23 cellular contexts compared by ENCODE assay signal in the genomic region with DNA sequence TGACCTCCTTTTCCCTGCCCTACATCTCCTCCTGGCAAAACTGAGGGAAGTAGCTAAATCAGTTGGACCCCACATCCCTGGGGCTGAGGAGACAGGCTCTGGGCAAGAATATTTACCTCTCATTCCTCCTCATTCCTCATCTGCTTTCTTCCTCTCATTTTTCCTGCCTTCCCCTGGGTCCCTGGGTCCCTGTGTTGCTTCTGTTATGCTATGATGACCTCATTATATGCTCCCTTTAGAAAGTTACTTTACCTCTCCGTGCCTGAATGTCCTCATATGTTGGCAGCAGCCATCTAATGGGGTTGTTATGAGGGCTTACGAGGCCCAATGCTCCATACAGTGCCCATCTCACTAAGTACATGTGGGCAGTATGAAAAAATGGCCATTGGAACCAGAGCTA. TPM values are rescaled to one million over a fixed set of nuclear protein-coding genes. Genes with fewer than 3 reads are reported as not detected.
DNase-seq lines count a peak whose midpoint lies in the region; ATAC-seq and TF ChIP-seq lines count a peak whose summit lies in the region.
"Had no signal": no experiment of that assay in that cellular context is flagged by ENCODE, and none has a peak within 500 bp of the region (broad histone marks: within the 10 kb centered on the region; RNA-seq: fewer than 3 reads in every experiment).

No MANE protein-coding gene starts in this region.

- no peak overlapping the region for H3K23ac ChIP-seq in neuronal stem cell (ENCODE audit: low read depth, low read length, poor library complexity)

- no peaks in the 10 kb centered on the region for H3K9me3 ChIP-seq in Karpas-422 (ENCODE audit: low read length)
- no peaks in the 10 kb centered on the region for H3K9me3 ChIP-seq in neuronal stem cell (replicated peaks in 1 of 2; ENCODE audit: control insufficient read depth in 2 of 2, insufficient read depth in 1 of 2, low read depth in 1 of 2, low read length in 2 of 2)
- no peaks in the 10 kb centered on the region for H3K9me3 ChIP-seq in adrenal gland (replicated peaks in 1 of 3)
- no peaks in the 10 kb centered on the region for H3K9me3 ChIP-seq in body of pancreas
- H3K9me3 ChIP-seq: gastrocnemius medialis, SJSA1, suprapubic skin had no signal

- H3K4me2 ChIP-seq in Karpas-422 (ENCODE audit: low read depth, low read length, poor library complexity, severe bottlenecking) (peak overlapping the region; percentile 50), neuronal stem cell (ENCODE audit: insufficient read depth, low read length, poor library complexity, severe bottlenecking) (no peak overlapping the region)

- no peak overlapping the region for H3K27ac Mint-ChIP-seq in activated T-cell treated with anti-CD3 and anti-CD28 coated beads, Interleukin-2, amount 50 U/mL, for 72 hours
- H3K27ac Mint-ChIP-seq in central memory CD8-positive, alpha-beta T cell (ENCODE audit: low read depth) = peak overlapping the region; percentile 27

- no peak overlapping the region for H2BK120ac ChIP-seq in neuronal stem cell (ENCODE audit: low read depth, low read length)

- TF ChIP-seq CTCF in adrenal gland (IDR thresholded peaks at IDR 0.05) (no peak), body of pancreas (IDR thresholded peaks at IDR 0.05) (no peak)

- H3K27ac ChIP-seq in Karpas-422 (ENCODE audit: low read length) = no peak overlapping the region
- H3K27ac ChIP-seq in neuronal stem cell (replicated peaks; ENCODE audit: low read length) = no peak overlapping the region
- no peak overlapping the region for H3K27ac ChIP-seq in adrenal gland
- no peak overlapping the region for H3K27ac ChIP-seq in body of pancreas
- H3K27ac ChIP-seq: gastrocnemius medialis, PC-9, suprapubic skin had no signal

- no peak overlapping the region for H4K91ac ChIP-seq in neuronal stem cell (ENCODE audit: low read depth, low read length, poor library complexity)

- no peak for DNase-seq in activated T-cell treated with anti-CD3 and anti-CD28 coated beads, Interleukin-2, amount 50 U/mL, for 72 hours
- no peak for DNase-seq in activated T-cell treated with anti-CD3 and anti-CD28 coated beads for 4 hours
- DNase-seq in Karpas-422 = no peak
- no peak for DNase-seq in central memory CD8-positive, alpha-beta T cell (ENCODE audit: low spot score in 2 of 2)
- DNase-seq in neuronal stem cell (ENCODE audit: low spot score) = no peak
- DNase-seq in T1000 (lab: John Stamatoyannopoulos, UW) = no peak
- DNase-seq in adrenal gland = no peak
- no peak for DNase-seq in body of pancreas
- DNase-seq: activated CD4-positive, alpha-beta T cell treated with anti-CD3 and anti-CD28 coated beads for 1 hour; activated T-cell treated with anti-CD3 and anti-CD28 coated beads, Interleukin-2, amount 50 U/mL, for 1 hour; caudate nucleus; DMS79; gastrocnemius medialis; H7; midbrain; NCI-H1436; occipital lobe; PC-9; stimulated activated CD4-positive, alpha-beta T cell treated with anti-CD3 and anti-CD28 coated beads, Interleukin-12 subunit alpha, Interleukin-12 subunit beta, amount 100 ng/mL, for 4 hours; stimulated activated CD8-positive, alpha-beta memory T cell treated with anti-CD3 and anti-CD28 coated beads, Interleukin-4, amount 100 ng/mL, for 48 hours; T-helper 9 cell had no signal

- H2BK5ac ChIP-seq in neuronal stem cell (ENCODE audit: low read length) = no peak overlapping the region

- H4K8ac ChIP-seq in neuronal stem cell (ENCODE audit: low read depth, low read length) = no peak overlapping the region

- no peak overlapping the region for H3K18ac ChIP-seq in neuronal stem cell (ENCODE audit: low read length)

- H3K36me3 ChIP-seq in Karpas-422 (ENCODE audit: insufficient read depth, low read length) (no peaks in the 10 kb centered on the region), neuronal stem cell (replicated peaks in 1 of 2; ENCODE audit: control insufficient read depth in 2 of 2, insufficient read depth in 2 of 2, low read length in 2 of 2) (no peaks in the 10 kb centered on the region), adrenal gland (replicated peaks in 1 of 2) (no peaks in the 10 kb centered on the region), body of pancreas (replicated peaks in 1 of 2; ENCODE audit: insufficient read depth in 1 of 2, low read depth in 2 of 2) (no peaks in the 10 kb centered on the region)
- H3K36me3 ChIP-seq: gastrocnemius medialis, SJSA1, suprapubic skin had no signal

- no peaks in the 10 kb centered on the region for H3K9me2 ChIP-seq in Karpas-422 (replicated peaks; ENCODE audit: insufficient read depth, low read length)

- H3K27me3 Mint-ChIP-seq in activated T-cell treated with anti-CD3 and anti-CD28 coated beads, Interleukin-2, amount 50 U/mL, for 72 hours (ENCODE audit: low read depth) = peaks cover 54% of the 10 kb centered on the region
- H3K27me3 Mint-ChIP-seq in central memory CD8-positive, alpha-beta T cell = peaks cover 39% of the 10 kb centered on the region

- no peaks in the 10 kb centered on the region for H3K9me3 Mint-ChIP-seq in activated T-cell treated with anti-CD3 and anti-CD28 coated beads, Interleukin-2, amount 50 U/mL, for 72 hours
- H3K9me3 Mint-ChIP-seq in central memory CD8-positive, alpha-beta T cell = no peaks in the 10 kb centered on the region

- ATAC-seq in activated T-cell treated with anti-CD3 and anti-CD28 coated beads, Interleukin-2, amount 50 U/mL, for 72 hours (replicated peaks in 1 of 2) = no peak
- ATAC-seq in central memory CD8-positive, alpha-beta T cell (replicated peaks; ENCODE audit: extremely low read depth, poor library complexity, severe bottlenecking) = no peak
- ATAC-seq in body of pancreas = no peak
- ATAC-seq: gastrocnemius medialis had no signal

- H4K20me1 ChIP-seq in Karpas-422 (ENCODE audit: insufficient read depth, low read depth, low read length) = no peaks in the 10 kb centered on the region

- H3K4me3 ChIP-seq in Karpas-422 (ENCODE audit: low read length) = no peak overlapping the region
- H3K4me3 ChIP-seq in neuronal stem cell (ENCODE audit: low read length in 2 of 2) = no peak overlapping the region
- H3K4me3 ChIP-seq in adrenal gland = no peak overlapping the region
- no peak overlapping the region for H3K4me3 ChIP-seq in body of pancreas
- H3K4me3 ChIP-seq: gastrocnemius medialis, SJSA1, suprapubic skin had no signal

- H3K4me1 ChIP-seq in Karpas-422 (ENCODE audit: low read length) = peaks cover 34% of the 10 kb centered on the region
- H3K4me1 ChIP-seq in neuronal stem cell (ENCODE audit: control insufficient read depth in 2 of 2, insufficient read depth in 1 of 2, low read depth in 1 of 2, low read length in 2 of 2) = peaks cover 2 to 3% of the 10 kb centered on the region in 2 donors
- H3K4me1 ChIP-seq in adrenal gland (replicated peaks in 1 of 2) = peaks cover 8 to 12% of the 10 kb centered on the region in 2 donors
- peaks cover 19% of the 10 kb centered on the region for H3K4me1 ChIP-seq in body of pancreas

- peak overlapping the region; percentile 83 to 93 for H3K4me3 Mint-ChIP-seq in activated T-cell treated with anti-CD3 and anti-CD28 coated beads, Interleukin-2, amount 50 U/mL, for 72 hours
- peak overlapping the region; percentile 42 for H3K4me3 Mint-ChIP-seq in central memory CD8-positive, alpha-beta T cell

- no peaks in the 10 kb centered on the region for H3K27me3 ChIP-seq in Karpas-422 (ENCODE audit: low read length)
- H3K27me3 ChIP-seq in neuronal stem cell (ENCODE audit: control insufficient read depth in 3 of 3, insufficient read depth in 3 of 3, low read depth in 1 of 3, low read length in 3 of 3) = peaks cover 6 to 54% (median 20%) of the 10 kb centered on the region in 3 experiments
- no peaks in the 10 kb centered on the region for H3K27me3 ChIP-seq in adrenal gland
- peaks cover 0 to 19% of the 10 kb centered on the region in 2 donors for H3K27me3 ChIP-seq in body of pancreas
- H3K27me3 ChIP-seq: gastrocnemius medialis, SJSA1, suprapubic skin had no signal

- H2AFZ ChIP-seq in Karpas-422 (ENCODE audit: low read length) = no peak overlapping the region
- peak overlapping the region; percentile 30 for H2AFZ ChIP-seq in neuronal stem cell (ENCODE audit: low read length)

- H3K9ac ChIP-seq in Karpas-422 (ENCODE audit: low read length) = no peak overlapping the region
- H3K9ac ChIP-seq in neuronal stem cell (ENCODE audit: low read depth, low read length, poor library complexity) = no peak overlapping the region

- H3K4me1 Mint-ChIP-seq in activated T-cell treated with anti-CD3 and anti-CD28 coated beads, Interleukin-2, amount 50 U/mL, for 72 hours (ENCODE audit: low read depth) = peaks cover 40% of the 10 kb centered on the region
- H3K4me1 Mint-ChIP-seq in central memory CD8-positive, alpha-beta T cell = peaks cover 33% of the 10 kb centered on the region

- peaks cover 0 to 2% of the 10 kb centered on the region in 2 donors for H3K36me3 Mint-ChIP-seq in activated T-cell treated with anti-CD3 and anti-CD28 coated beads, Interleukin-2, amount 50 U/mL, for 72 hours (ENCODE audit: insufficient read depth in 2 of 2)
- H3K36me3 Mint-ChIP-seq in central memory CD8-positive, alpha-beta T cell (ENCODE audit: insufficient read depth) = peaks cover 2% of the 10 kb centered on the region

- no peak overlapping the region for H2BK12ac ChIP-seq in neuronal stem cell (ENCODE audit: low read length)

- H2BK15ac ChIP-seq in neuronal stem cell (ENCODE audit: low read length) = no peak overlapping the region

- no peak overlapping the region for H3K4ac ChIP-seq in neuronal stem cell (ENCODE audit: low read length)

- intact Hi-C loops in adrenal gland (cut with DNase I) (loop anchor here in 1 of 2 donors (10.0 kb wide), 1 partner anchor 100 kb away; no protein-coding TSS in a partner anchor), body of pancreas (cut with DNase I) (no loop called here)

- no CpG with 5 or more reads among the region's 2 CpGs for WGBS in neuronal stem cell (ENCODE audit: extremely low coverage in 2 of 2, insufficient read length in 2 of 2, insufficient replicate concordance in 1 of 2), 2 donors
- WGBS in adrenal gland, 4 donors = 79 to 100% (median 85%) methylated on average over 2 of the region's 2 CpGs
- WGBS in body of pancreas, 2 donors = 55 to 88% methylated on average over 2 of the region's 2 CpGs

- H3K79me1 ChIP-seq in neuronal stem cell (ENCODE audit: low read depth, low read length) = no peaks in the 10 kb centered on the region

- H2AK5ac ChIP-seq in neuronal stem cell (ENCODE audit: low read depth, low read length) = peak overlapping the region; percentile 7

- no peaks in the 10 kb centered on the region for H3K79me2 ChIP-seq in Karpas-422 (ENCODE audit: low read length)

- H3K14ac ChIP-seq in neuronal stem cell (ENCODE audit: low read length) = no peak overlapping the region

- TF ChIP-seq POLR2A in adrenal gland (IDR thresholded peaks at IDR 0.05) (no peak), body of pancreas (IDR thresholded peaks at IDR 0.05) (no peak)

RNA-seq across cellular contexts. Expression of a gene that starts 1.2 kb away (rescaled TPM):
- total RNA-seq in activated T-cell treated with anti-CD3 and anti-CD28 coated beads, Interleukin-2, amount 50 U/mL, for 72 hours = 1 to 10 TPM; 1.2 to 2.1 TPM
- 0.22 TPM in 1 of 2 replicates, not detected in the other for total RNA-seq in Karpas-422 (2014; rRNA removed; shearing (Covaris generic); ENCODE audit: low replicate concordance)
- polyA plus RNA-seq in neuronal stem cell (2013, experiment 1 of 2) = 0.78 TPM
- polyA plus RNA-seq in neuronal stem cell (2013, experiment 2 of 2) = 0.71 TPM
- total RNA-seq in adrenal gland (1 to 10 TPM in 3 of 8 donors, under 1 TPM in 5; 0.42 to 1.8 (median 0.77) TPM), body of pancreas (under 1 TPM in 1 of 2 donors, not detected in 1; 0.78 TPM)
- 1 to 10 TPM in 2 of 3 donors, under 1 TPM in 1; 0.40 to 1.4 (median 1.0) TPM for polyA plus RNA-seq in adrenal gland
